Comparison of ENCODE assay signal across 8 cellular contexts in genomic region chr4:140861359-140862181, GRCh38.
A peak's percentile ranks its signal among the peaks of the same experiment; 100 is the strongest.
DNase-seq lines count a peak whose midpoint lies in the region; ATAC-seq and TF ChIP-seq lines count a peak whose summit lies in the region.

No MANE protein-coding gene starts in this region.

- H3K27me3 Mint-ChIP-seq in T-cell = peaks cover 8 to 10% of the 10 kb centered on the region in 2 donors
- H3K27me3 Mint-ChIP-seq in chondrocyte (ENCODE audit: low read depth) = no peaks in the 10 kb centered on the region

- CTCF ChIA-PET in HEK293T (lab: Yijun Ruan, JAX) (interaction anchor here (0.6 to 4.7 kb wide), 6 partner anchors 10 to 272 kb away, joined by 3 to 41 read pairs (median 4); partner anchors contain the start of gene RNF150), T-cell (lab: Charles Lee) (no interaction called here)

- DNase-seq in NCI-H2196 (lab: John Stamatoyannopoulos, UW; ENCODE audit: unreplicated experiment) (peak; percentile 35), NCI-H2196 treated with DMSO at 0.1 percent for 48 hours (lab: John Stamatoyannopoulos, UW; ENCODE audit: unreplicated experiment) (no peak), HEK293T (ENCODE audit: extremely low spot score) (peak; percentile 62), NCI-H1092 treated with DMSO at 0.1 percent for 48 hours (lab: John Stamatoyannopoulos, UW) (peak; percentile 61), T-cell (peak in 25 of 34 experiments; percentile 2 to 41 (median 13)), chondrocyte (ENCODE audit: low spot score) (no peak), kidney tubule cell (ENCODE audit: low spot score) (peak; percentile 79)
- peak; percentile 8 to 26 for DNase-seq in stimulated activated CD4-positive, alpha-beta T cell treated with anti-CD3 and anti-CD28 coated beads, Interleukin-4, amount 100 ng/mL, for 48 hours (ENCODE audit: low read depth in 2 of 2)

- TF ChIP-seq CTCF in chondrocyte (IDR thresholded peaks at IDR 0.05) = peak; percentile 93

- peak in 2 of 4 experiments; percentile 38 to 57 for ATAC-seq in T-cell (replicated peaks in 1 of 4)

- H3K4me3 Mint-ChIP-seq in T-cell (no peak overlapping the region), chondrocyte (ENCODE audit: unreplicated experiment) (no peak overlapping the region)

- H3K36me3 Mint-ChIP-seq in T-cell = no peaks in the 10 kb centered on the region
- H3K36me3 Mint-ChIP-seq in chondrocyte (ENCODE audit: low read depth) = peaks cover 6% of the 10 kb centered on the region

- peaks cover 0 to 9% (median 9%) of the 10 kb centered on the region in 3 donors for H3K4me1 Mint-ChIP-seq in T-cell
- peaks cover 6% of the 10 kb centered on the region for H3K4me1 Mint-ChIP-seq in chondrocyte (ENCODE audit: low read depth)

- no peaks in the 10 kb centered on the region for H3K9me3 Mint-ChIP-seq in T-cell
- no peaks in the 10 kb centered on the region for H3K9me3 Mint-ChIP-seq in chondrocyte (ENCODE audit: low read depth)

- H3K27ac Mint-ChIP-seq in T-cell = no peak overlapping the region
- no peak overlapping the region for H3K27ac Mint-ChIP-seq in chondrocyte (ENCODE audit: unreplicated experiment)

- POLR2A ChIA-PET in HEK293T (lab: Yijun Ruan, JAX) = interaction anchor here (1.2 kb wide), 1 partner anchor 272 kb away, joined by 7 read pairs; the partner anchor contains the start of gene RNF150
- POLR2A ChIA-PET in T-cell (lab: Charles Lee) = no interaction called here

TF ChIP-seq in HEK293T, 16 proteins besides CTCF, POLR2A, EP300 and RAD21:
- TF ChIP-seq SP1 (IDR thresholded peaks at IDR 0.05) = no peak
- no peak for TF ChIP-seq ARNT (IDR thresholded peaks at IDR 0.05)
- TF ChIP-seq ELF4 (IDR thresholded peaks at IDR 0.05) = no peak
- TF ChIP-seq TARDBP (IDR thresholded peaks at IDR 0.05) = no peak
- TF ChIP-seq LEF1 (IDR thresholded peaks at IDR 0.05; ENCODE audit: borderline replicate concordance) = no peak
- no peak for TF ChIP-seq HDGF (IDR thresholded peaks at IDR 0.05; ENCODE audit: borderline replicate concordance)
- TF ChIP-seq NFRKB (IDR thresholded peaks at IDR 0.05) = no peak

Comparison
In these comparisons a context has a peak if more than half of its experiments do, and no peak if none do; other contexts are left out.
1. DNase-seq: peak in NCI-H2196 (single experiment), HEK293T (single experiment), NCI-H1092 treated with DMSO at 0.1 percent for 48 hours (single experiment), T-cell (25 of 34), kidney tubule cell (single experiment) and stimulated activated CD4-positive, alpha-beta T cell treated with anti-CD3 and anti-CD28 coated beads, Interleukin-4, amount 100 ng/mL, for 48 hours (2 of 2); none in NCI-H2196 treated with DMSO at 0.1 percent for 48 hours (single experiment) and chondrocyte (single experiment).